ENCODE assay signal across 6 cellular contexts in the genomic region with DNA sequence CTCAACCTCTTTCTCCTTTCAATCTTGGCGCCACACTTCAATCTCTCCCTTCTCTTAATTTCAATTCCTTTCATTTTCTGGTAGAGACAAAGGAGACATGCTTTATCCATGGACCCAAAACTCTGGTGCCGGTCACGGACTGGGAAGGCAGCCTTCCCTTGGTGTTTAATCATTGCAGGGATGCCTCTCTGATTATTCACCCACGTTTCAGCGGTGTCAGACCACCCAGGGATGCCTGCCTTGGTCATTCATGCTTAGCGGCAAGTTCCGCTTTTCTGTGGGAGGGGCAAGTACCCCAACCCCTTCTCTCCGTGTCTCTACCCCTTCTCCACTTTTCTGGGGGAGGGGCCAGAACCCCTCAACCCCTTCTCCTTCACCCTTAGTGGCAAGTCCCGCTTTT. TPM values are rescaled to one million over a fixed set of nuclear protein-coding genes. Genes with fewer than 3 reads are reported as not detected.
"Had no signal": no experiment of that assay in that cellular context is flagged by ENCODE, and none has a peak within 500 bp of the region (broad histone marks: within the 10 kb centered on the region; RNA-seq: fewer than 3 reads in every experiment).

No MANE protein-coding gene starts in this region.

RNA-seq across cellular contexts. Expression of a gene that starts 34.1 kb away (rescaled TPM):
- total RNA-seq: GM23248, GM23338, H1, H4, H9, HFFc6 had no signal
- polyA plus RNA-seq: GM23248, GM23338, H1 had no signal
